26 cellular contexts compared by ENCODE assay signal in the genomic region with DNA sequence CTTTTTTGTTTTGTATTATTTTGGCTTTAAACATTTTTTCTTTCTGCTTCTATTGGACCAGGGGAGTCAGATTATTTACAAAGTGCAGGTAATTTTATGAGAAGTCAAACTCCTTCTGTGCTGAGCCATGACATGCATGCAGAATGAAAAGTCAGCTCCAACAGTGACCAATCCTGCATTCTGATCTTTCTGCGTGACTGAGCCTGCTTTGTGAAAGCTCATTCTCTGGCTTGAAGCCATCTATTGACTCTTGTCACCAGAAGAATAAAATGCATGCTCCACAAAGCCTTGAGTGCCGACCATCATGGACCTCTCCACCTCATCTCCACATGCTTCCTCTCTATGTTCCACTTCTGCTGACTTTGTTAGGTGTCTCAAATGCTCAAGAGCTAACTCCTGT. TPM values are rescaled to one million over a fixed set of nuclear protein-coding genes. Genes with fewer than 3 reads are reported as not detected.
DNase-seq lines count a peak whose midpoint lies in the region; ATAC-seq, FAIRE-seq and TF ChIP-seq lines count a peak whose summit lies in the region.
"Had no signal": no experiment of that assay in that cellular context is flagged by ENCODE, and none has a peak within 500 bp of the region (broad histone marks: within the 10 kb centered on the region; RNA-seq: fewer than 3 reads in every experiment).

No MANE protein-coding gene starts in this region.

- FAIRE-seq in RCC 7860 (lab: Jason Lieb, UNC) = peak; percentile 16
- FAIRE-seq: keratinocyte had no signal

- H3K4me3 ChIP-seq in IMR-90 (ENCODE audit: insufficient read depth, low read depth, low read length) = no peak overlapping the region
- H3K4me3 ChIP-seq in kidney epithelial cell (ENCODE audit: low read depth, low read length) = no peak overlapping the region
- no peak overlapping the region for H3K4me3 ChIP-seq in SJCRH30
- H3K4me3 ChIP-seq: adrenal gland, colonic mucosa, GM23248, lower lobe of right lung, PC-9, tibial nerve had no signal

- peak overlapping the region; percentile 2 for H3K4ac ChIP-seq in IMR-90 (ENCODE audit: low read depth, low read length)

- ATAC-seq in IMR-90 (ENCODE audit: low read depth) (no peak), HG02798 (IDR thresholded peaks at IDR 0.05; ENCODE audit: poor library complexity, unreplicated experiment) (no peak), HG03342 (IDR thresholded peaks at IDR 0.05; ENCODE audit: unreplicated experiment) (no peak)
- ATAC-seq: lower lobe of right lung; stimulated activated naive CD8-positive, alpha-beta T cell treated with anti-CD3 and anti-CD28 coated beads, Interleukin-15, amount 100 ng/mL, for 72 hours had no signal

- H3K79me1 ChIP-seq in IMR-90 (ENCODE audit: low read depth in 1 of 2, low read length in 2 of 2) = peaks cover 4 to 30% of the 10 kb centered on the region in 2 experiments; a peak in 3 of 4 replicates

- in situ Hi-C loops in IMR-90 (cut with MboI; ENCODE audit: low sequenced_read_pairs) = no loop called here

- H2BK5ac ChIP-seq in IMR-90 (ENCODE audit: low read depth, low read length, poor library complexity, severe bottlenecking) = no peak overlapping the region

- dilution Hi-C loops in IMR-90 (cut with HindIII; ENCODE audit: low sequenced_read_pairs, unreplicated experiment) = no loop called here

- no peak overlapping the region for H2AFZ ChIP-seq in IMR-90 (replicated peaks; ENCODE audit: low read length, poor library complexity)
- H2AFZ ChIP-seq: GM23248, PC-9 had no signal

- H4K20me1 ChIP-seq in IMR-90 (ENCODE audit: insufficient read depth, low read length) = peaks cover 5% of the 10 kb centered on the region; the same call in 1 of the 2 replicates

- H2BK120ac ChIP-seq in IMR-90 (ENCODE audit: low read depth, low read length) = no peak overlapping the region

- H2BK15ac ChIP-seq in IMR-90 (ENCODE audit: low read depth, low read length) = no peak overlapping the region; the same call in 2 of the 3 replicates

- H2BK20ac ChIP-seq in IMR-90 (ENCODE audit: low read depth, low read length) = no peak overlapping the region

- H2AK9ac ChIP-seq in IMR-90 (replicated peaks; ENCODE audit: low read depth, low read length, poor library complexity) = no peak overlapping the region

- intact Hi-C loops in IMR-90 (cut with micrococcal nuclease) = no loop called here

- H3K27ac ChIP-seq in IMR-90 (ENCODE audit: insufficient read depth, low read length) (no peak overlapping the region), SJCRH30 (no peak overlapping the region)
- H3K27ac ChIP-seq: adrenal gland, C4-2B, colonic mucosa, GM23248, lower lobe of right lung, PC-9, tibial nerve had no signal

- DNase-seq in COR-L47 (lab: John Stamatoyannopoulos, UW) (peak; percentile 5), IMR-90 (no peak), RCC 7860 (ENCODE audit: low spot score) (peak; percentile 55), kidney epithelial cell (ENCODE audit: low read depth) (peak; percentile 18), ecto neural progenitor cell (ENCODE audit: low spot score) (no peak), SJCRH30 (no peak)
- DNase-seq: activated CD8-positive, alpha-beta memory T cell treated with anti-CD3 and anti-CD28 coated beads for 24 hours; activated T-cell treated with anti-CD3 and anti-CD28 coated beads, Interleukin-2, amount 50 U/mL, for 24 hours; adrenal gland; colonic mucosa; glutamatergic neuron; GM23248; lower lobe of right lung; NCI-H1694; NCI-H446 treated with DMSO at 0.1 percent for 48 hours; PC-9; posterior cingulate gyrus; SHP77 treated with DMSO at 0.1 percent for 48 hours; stimulated activated naive CD8-positive, alpha-beta T cell treated with anti-CD3 and anti-CD28 coated beads, Interleukin-15, amount 100 ng/mL, for 72 hours; SW 1271; T1000 had no signal

- H4K91ac ChIP-seq in IMR-90 (ENCODE audit: insufficient read depth, low read depth, low read length) = no peak overlapping the region

- H2AK5ac ChIP-seq in IMR-90 (ENCODE audit: low read depth, low read length) = peak overlapping the region; percentile 16; the same call in 1 of the 2 replicates

- no peak overlapping the region for H3K18ac ChIP-seq in IMR-90 (ENCODE audit: low read depth, low read length)

- no peak for TF ChIP-seq RAD21 in IMR-90 (IDR thresholded peaks at IDR 0.05; ENCODE audit: low read length)

- POLR2A ChIA-PET in IMR-90 (lab: Charles Lee; ENCODE audit: unreplicated experiment) = no interaction called here

- H3K36me3 ChIP-seq in IMR-90 (ENCODE audit: control insufficient read depth, insufficient read depth, low read length) (no peaks in the 10 kb centered on the region), kidney epithelial cell (ENCODE audit: control insufficient read depth, insufficient read depth, low read length) (no peaks in the 10 kb centered on the region), SJCRH30 (no peaks in the 10 kb centered on the region)
- H3K36me3 ChIP-seq: adrenal gland, colonic mucosa, lower lobe of right lung had no signal

- H4K5ac ChIP-seq in IMR-90 (ENCODE audit: low read depth, low read length) = no peak overlapping the region

- H3K56ac ChIP-seq in IMR-90 (ENCODE audit: extremely low read depth, insufficient read depth, low read length) = no peak overlapping the region

- TF ChIP-seq CTCF in IMR-90 (conservative IDR thresholded peaks at IDR 0.05; ENCODE audit: low read depth, low read length) (no peak), kidney epithelial cell (IDR thresholded peaks at IDR 0.05; ENCODE audit: insufficient read depth, low read length, poor library complexity, severe bottlenecking) (no peak)

- no peak overlapping the region for H4K8ac ChIP-seq in IMR-90 (ENCODE audit: low read depth in 2 of 2, low read length in 2 of 2)

- H3K4me2 ChIP-seq in IMR-90 (ENCODE audit: low read depth, low read length) = no peak overlapping the region
- H3K4me2 ChIP-seq: PC-9 had no signal

- H3K9me1 ChIP-seq in IMR-90 (ENCODE audit: insufficient read depth, low read length) = peaks cover 25% of the 10 kb centered on the region

- TF ChIP-seq POLR2A in IMR-90 (IDR thresholded peaks at IDR 0.05; ENCODE audit: low read depth, low read length) = no peak

- H3K9me3 ChIP-seq in IMR-90 (ENCODE audit: control insufficient read depth, insufficient read depth, low read length) = peaks cover 8% of the 10 kb centered on the region
- H3K9me3 ChIP-seq in SJCRH30 (replicated peaks) = no peaks in the 10 kb centered on the region; the same call in 1 of the 2 replicates
- H3K9me3 ChIP-seq: adrenal gland, colonic mucosa had no signal

- H3K9ac ChIP-seq in IMR-90 (ENCODE audit: low read depth, low read length) = no peak overlapping the region
- H3K9ac ChIP-seq: GM23248 had no signal

- no peaks in the 10 kb centered on the region for H3K27me3 ChIP-seq in IMR-90 (ENCODE audit: control insufficient read depth, insufficient read depth, low read length)
- H3K27me3 ChIP-seq in kidney epithelial cell (ENCODE audit: control insufficient read depth, insufficient read depth, low read length) = no peaks in the 10 kb centered on the region
- no peaks in the 10 kb centered on the region for H3K27me3 ChIP-seq in SJCRH30
- H3K27me3 ChIP-seq: adrenal gland, colonic mucosa, tibial nerve had no signal

- peaks cover 29% of the 10 kb centered on the region for H3K4me1 ChIP-seq in IMR-90 (ENCODE audit: control insufficient read depth, insufficient read depth, low read length)
- peaks cover 11% of the 10 kb centered on the region for H3K4me1 ChIP-seq in SJCRH30
- H3K4me1 ChIP-seq: adrenal gland, colonic mucosa, lower lobe of right lung, tibial nerve had no signal

- H3K23ac ChIP-seq in IMR-90 (ENCODE audit: low read depth, low read length) = no peak overlapping the region

- no peak overlapping the region for H3K14ac ChIP-seq in IMR-90 (replicated peaks; ENCODE audit: low read depth, low read length)

- 64% methylated on average over 2 of the region's 2 CpGs; no CpG with 5 or more reads in 1 of the 2 experiments for WGBS in IMR-90 (ENCODE audit: extremely low coverage in 2 of 2, insufficient read length in 1 of 2), 2 experiments

- BruUV-seq in IMR-90 (replicated peaks; lab: Mats Ljungman, UMichigan) = no TSS peak

- CTCF ChIA-PET in IMR-90 (lab: Yijun Ruan, JAX) = no interaction called here

TF ChIP-seq in IMR-90, 13 proteins besides CTCF, POLR2A, EP300 and RAD21 (continues in another document):
- TF ChIP-seq NFE2L2 (IDR thresholded peaks at IDR 0.05; ENCODE audit: low read depth, low read length) (no peak), CHD1 (IDR thresholded peaks at IDR 0.05; ENCODE audit: low read depth, low read length) (no peak), BHLHE40 (IDR thresholded peaks at IDR 0.05; ENCODE audit: low read depth, low read length) (no peak), CEBPB (IDR thresholded peaks at IDR 0.05; ENCODE audit: low read depth, low read length) (no peak), SMC3 (IDR thresholded peaks at IDR 0.05; ENCODE audit: low read depth, low read length) (no peak), MXI1 (IDR thresholded peaks at IDR 0.05; ENCODE audit: borderline replicate concordance, low read depth, low read length) (no peak), FOS (IDR thresholded peaks at IDR 0.05; ENCODE audit: low read depth, low read length) (no peak), RFX5 (IDR thresholded peaks at IDR 0.05; ENCODE audit: low read depth, low read length) (no peak), RCOR1 (IDR thresholded peaks at IDR 0.05; ENCODE audit: insufficient replicate concordance, low read length) (no peak)
- TF ChIP-seq, protein P1, sequence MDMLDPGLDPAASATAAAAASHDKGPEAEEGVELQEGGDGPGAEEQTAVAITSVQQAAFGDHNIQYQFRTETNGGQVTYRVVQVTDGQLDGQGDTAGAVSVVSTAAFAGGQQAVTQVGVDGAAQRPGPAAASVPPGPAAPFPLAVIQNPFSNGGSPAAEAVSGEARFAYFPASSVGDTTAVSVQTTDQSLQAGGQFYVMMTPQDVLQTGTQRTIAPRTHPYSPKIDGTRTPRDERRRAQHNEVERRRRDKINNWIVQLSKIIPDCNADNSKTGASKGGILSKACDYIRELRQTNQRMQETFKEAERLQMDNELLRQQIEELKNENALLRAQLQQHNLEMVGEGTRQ (IDR thresholded peaks at IDR 0.05; ENCODE audit: low read depth, low read length) = no peak
- TF ChIP-seq, protein P2, sequence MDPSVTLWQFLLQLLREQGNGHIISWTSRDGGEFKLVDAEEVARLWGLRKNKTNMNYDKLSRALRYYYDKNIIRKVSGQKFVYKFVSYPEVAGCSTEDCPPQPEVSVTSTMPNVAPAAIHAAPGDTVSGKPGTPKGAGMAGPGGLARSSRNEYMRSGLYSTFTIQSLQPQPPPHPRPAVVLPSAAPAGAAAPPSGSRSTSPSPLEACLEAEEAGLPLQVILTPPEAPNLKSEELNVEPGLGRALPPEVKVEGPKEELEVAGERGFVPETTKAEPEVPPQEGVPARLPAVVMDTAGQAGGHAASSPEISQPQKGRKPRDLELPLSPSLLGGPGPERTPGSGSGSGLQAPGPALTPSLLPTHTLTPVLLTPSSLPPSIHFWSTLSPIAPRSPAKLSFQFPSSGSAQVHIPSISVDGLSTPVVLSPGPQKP (IDR thresholded peaks at IDR 0.05; ENCODE audit: borderline replicate concordance, low read depth, low read length) = no peak

RNA-seq across cellular contexts. Expression of a gene that starts 50.2 kb away (rescaled TPM):
- total RNA-seq in IMR-90 (2012; rRNA removed) = 0.54 and 1.1 TPM in 2 replicates
- polyA plus RNA-seq in IMR-90 (2012; rRNA removed) = 0.29 and 0.65 TPM in 2 replicates
- 0.03 and 0.09 TPM in 2 replicates for polyA plus RNA-seq in IMR-90 (2012; cell fraction: cytosol; rRNA removed)
- polyA plus RNA-seq in IMR-90 (2012; cell fraction: nucleus; rRNA removed; ENCODE audit: low replicate concordance) = 2.9 and 11.6 TPM in 2 replicates
- 0.50 and 3.0 TPM in 2 replicates for total RNA-seq in kidney epithelial cell
- total RNA-seq in SJCRH30 (2014; rRNA removed; shearing (Covaris generic)) = 1.3 and 1.9 TPM in 2 replicates

Comparison
In these comparisons a context has a peak if more than half of its experiments do, and no peak if none do; other contexts are left out.
1. DNase-seq: peak in COR-L47 (single experiment), RCC 7860 (single experiment) and kidney epithelial cell (single experiment); none in IMR-90 (single experiment), ecto neural progenitor cell (single experiment) and SJCRH30 (0 of 2).